ENCODE assay signal across 2 cellular contexts in genomic region chr18:41744664-41745063, GRCh38.
TF ChIP-seq lines count a peak whose summit lies in the region.

No MANE protein-coding gene starts in this region.

TF ChIP-seq in GM23338, 12 proteins besides CTCF, POLR2A, EP300 and RAD21 (continued from another document):
- TF ChIP-seq REST (IDR thresholded peaks at IDR 0.05; ENCODE audit: unreplicated experiment) (no peak), NANOG (IDR thresholded peaks at IDR 0.05; ENCODE audit: borderline replicate concordance) (no peak), STAT1 (IDR thresholded peaks at IDR 0.05; ENCODE audit: unreplicated experiment) (no peak), POLR2AphosphoS5 (IDR thresholded peaks at IDR 0.05; ENCODE audit: low read depth) (no peak), EZH2phosphoT487 (IDR thresholded peaks at IDR 0.05; ENCODE audit: unreplicated experiment) (no peak), EZH2 (IDR thresholded peaks at IDR 0.05; ENCODE audit: low read depth, unreplicated experiment) (no peak), ZNF462 (CRISPR knock-in tag; IDR thresholded peaks at IDR 0.05) (no peak), ETS1 (IDR thresholded peaks at IDR 0.05) (no peak), ZNF114 (CRISPR knock-in tag; IDR thresholded peaks at IDR 0.05) (no peak), JUNB (IDR thresholded peaks at IDR 0.05; ENCODE audit: unreplicated experiment) (no peak), CREB1 (CRISPR knock-in tag; IDR thresholded peaks at IDR 0.05; ENCODE audit: low read depth) (no peak)

TF ChIP-seq in H1, 55 proteins besides CTCF, POLR2A, EP300 and RAD21 (continued from another document):
- TF ChIP-seq PHF8 (conservative IDR thresholded peaks at IDR 0.05; ENCODE audit: low read depth, low read length) (no peak), ASH2L (IDR thresholded peaks at IDR 0.05; ENCODE audit: low read length) (no peak), HDAC6 (IDR thresholded peaks at IDR 0.05; ENCODE audit: low read depth, low read length) (no peak), EZH2 (IDR thresholded peaks at IDR 0.05; ENCODE audit: low read depth, low read length, severe bottlenecking) (no peak), BRCA1 (IDR thresholded peaks at IDR 0.05; ENCODE audit: low read depth, low read length) (no peak), ZNF274 (IDR thresholded peaks at IDR 0.05; ENCODE audit: borderline replicate concordance, extremely low read depth, low read length) (no peak), ATF3 (IDR thresholded peaks at IDR 0.05; ENCODE audit: insufficient read depth, low read depth, low read length) (no peak)
